In genomic region chr19:20558011-20558410, GRCh38 we compare ENCODE assay signal across 1 cellular context.
TF ChIP-seq lines count a peak whose summit lies in the region.

No MANE protein-coding gene starts in this region.

TF ChIP-seq in H1, 55 proteins besides CTCF, POLR2A, EP300 and RAD21:
- TF ChIP-seq KDM1A (IDR thresholded peaks at IDR 0.05; ENCODE audit: borderline replicate concordance, low read length) (no peak), SAP30 (IDR thresholded peaks at IDR 0.05; ENCODE audit: insufficient read depth, insufficient replicate concordance, low read length) (no peak), KDM5A (IDR thresholded peaks at IDR 0.05; ENCODE audit: low read length) (no peak), SIX5 (IDR thresholded peaks at IDR 0.05; ENCODE audit: low read depth, low read length) (no peak), JUN (IDR thresholded peaks at IDR 0.05; ENCODE audit: low read depth, low read length) (no peak), NRF1 (IDR thresholded peaks at IDR 0.05; ENCODE audit: low read depth, low read length) (no peak), SUZ12 (IDR thresholded peaks at IDR 0.05; ENCODE audit: low read length) (no peak), EGR1 (IDR thresholded peaks at IDR 0.05; ENCODE audit: borderline replicate concordance, low read depth, low read length) (no peak), YY1 (IDR thresholded peaks at IDR 0.05; ENCODE audit: low read depth, low read length) (no peak), E2F6 (IDR thresholded peaks at IDR 0.05) (no peak), ATF2 (IDR thresholded peaks at IDR 0.05; ENCODE audit: low read length) (no peak), RNF2 (IDR thresholded peaks at IDR 0.05; ENCODE audit: borderline replicate concordance, low read depth, low read length, missing control alignments, poor library complexity, severe bottlenecking) (no peak), MAFK (IDR thresholded peaks at IDR 0.05; ENCODE audit: low read depth, low read length) (no peak), CREB1 (IDR thresholded peaks at IDR 0.05) (no peak), CHD1 (IDR thresholded peaks at IDR 0.05; ENCODE audit: low read depth, low read length) (no peak)
TF ChIP-seq in H1: peak in this region for 0.
